14 cellular contexts compared by ENCODE assay signal in the genomic region with DNA sequence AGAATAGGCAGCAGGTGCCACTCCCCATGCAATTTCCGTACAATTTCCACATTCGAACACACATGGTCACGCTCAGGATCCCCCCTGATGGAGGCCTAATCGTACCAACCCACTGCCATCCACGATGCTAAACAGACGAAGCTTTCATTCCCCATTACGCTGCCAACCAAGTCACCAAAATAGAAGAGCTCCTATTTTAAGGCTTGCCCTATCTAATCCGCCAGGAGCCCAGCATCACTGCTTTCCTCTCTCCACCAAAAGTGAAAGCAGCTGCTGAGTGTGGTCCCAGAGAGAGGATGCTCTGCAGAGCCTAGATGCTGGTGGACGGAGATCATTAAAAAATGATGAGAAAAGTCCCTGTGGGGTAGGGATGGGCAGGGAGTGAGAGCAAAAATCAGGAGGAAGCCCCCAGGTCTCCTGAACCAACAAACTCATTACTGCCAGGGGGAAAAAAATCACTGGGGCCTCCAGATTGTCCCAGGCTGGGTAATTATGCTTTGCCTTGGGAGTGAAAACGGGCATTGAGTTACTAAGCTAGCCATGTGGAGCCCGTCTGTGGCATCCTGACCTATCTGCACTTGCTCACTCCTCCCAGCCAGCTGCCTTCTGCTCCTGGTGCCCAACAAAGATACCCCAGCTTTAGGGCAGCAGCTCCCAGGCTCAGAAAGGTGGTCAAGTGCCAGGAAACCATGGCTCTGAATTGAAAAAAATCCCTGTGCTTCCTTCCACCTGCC. TPM values are rescaled to one million over a fixed set of nuclear protein-coding genes. Genes with fewer than 3 reads are reported as not detected.
DNase-seq lines count a peak whose midpoint lies in the region; ATAC-seq, FAIRE-seq and TF ChIP-seq lines count a peak whose summit lies in the region.
"Had no signal": no experiment of that assay in that cellular context is flagged by ENCODE, and none has a peak within 500 bp of the region (broad histone marks: within the 10 kb centered on the region; RNA-seq: fewer than 3 reads in every experiment).

No MANE protein-coding gene starts in this region.

- H3F3A ChIP-seq in neural progenitor cell (ENCODE audit: low read depth) = peaks cover 4% of the 10 kb centered on the region

- H3K9ac ChIP-seq in neural progenitor cell = no peak overlapping the region

- H3K9me3 ChIP-seq in heart left ventricle (no peaks in the 10 kb centered on the region), left ventricle myocardium inferior (replicated peaks) (no peaks in the 10 kb centered on the region), WERI-Rb-1 (ENCODE audit: severe bottlenecking) (no peaks in the 10 kb centered on the region), neural progenitor cell (ENCODE audit: low read depth) (no peaks in the 10 kb centered on the region), upper lobe of right lung (no peaks in the 10 kb centered on the region)
- H3K9me3 ChIP-seq: BE2C, SJCRH30 had no signal

- DNase-seq in heart left ventricle (no peak), left ventricle myocardium inferior (no peak), WERI-Rb-1 (no peak), neural progenitor cell (ENCODE audit: low spot score) (no peak), upper lobe of right lung (peak; percentile 19), GM12892 (ENCODE audit: insufficient read length) (no peak)
- DNase-seq in stimulated activated CD4-positive, alpha-beta T cell treated with anti-CD3 and anti-CD28 coated beads, Interleukin-4, amount 100 ng/mL, for 4 hours = no peak
- DNase-seq: BE2C; CD4-positive, alpha-beta memory T cell; HFFc6; KBM-7; NCI-H1048; NCI-H146; SJCRH30 had no signal

- H3K27me3 Mint-ChIP-seq in neural progenitor cell (ENCODE audit: insufficient read depth, low read depth) = no peaks in the 10 kb centered on the region

- H3K27ac Mint-ChIP-seq in neural progenitor cell = peak overlapping the region; percentile 73
- H3K27ac Mint-ChIP-seq: CD4-positive, alpha-beta memory T cell; HFFc6 had no signal

- no peaks in the 10 kb centered on the region for H3K27me3 ChIP-seq in heart left ventricle
- H3K27me3 ChIP-seq in left ventricle myocardium inferior (ENCODE audit: low read depth) = no peaks in the 10 kb centered on the region
- H3K27me3 ChIP-seq in WERI-Rb-1 (ENCODE audit: insufficient read depth, low read depth, severe bottlenecking) = no peaks in the 10 kb centered on the region
- H3K27me3 ChIP-seq in neural progenitor cell = peaks cover 6% of the 10 kb centered on the region
- H3K27me3 ChIP-seq in upper lobe of right lung = no peaks in the 10 kb centered on the region
- H3K27me3 ChIP-seq: BE2C, SJCRH30 had no signal

- H3K27ac ChIP-seq in heart left ventricle = peak overlapping the region in 1 of 12 donors; percentile 24
- no peak overlapping the region for H3K27ac ChIP-seq in left ventricle myocardium inferior (replicated peaks)
- peak overlapping the region; percentile 60 for H3K27ac ChIP-seq in WERI-Rb-1
- no peak overlapping the region for H3K27ac ChIP-seq in neural progenitor cell
- H3K27ac ChIP-seq in upper lobe of right lung = no peak overlapping the region
- H3K27ac ChIP-seq: SJCRH30 had no signal

- no peaks in the 10 kb centered on the region for H4K20me1 ChIP-seq in neural progenitor cell (ENCODE audit: low read depth)

- FAIRE-seq in GM12892 (lab: Jason Lieb, UNC) = no peak

- H3K36me3 ChIP-seq in heart left ventricle (peaks cover 0 to 18% (median 0%) of the 10 kb centered on the region in 9 donors), left ventricle myocardium inferior (peaks cover 15% of the 10 kb centered on the region), WERI-Rb-1 (peaks cover 7% of the 10 kb centered on the region; the same call in 1 of the 2 replicates), neural progenitor cell (no peaks in the 10 kb centered on the region), upper lobe of right lung (no peaks in the 10 kb centered on the region)
- H3K36me3 ChIP-seq: BE2C, SJCRH30 had no signal

- peaks cover 2% of the 10 kb centered on the region for H3K9me3 Mint-ChIP-seq in neural progenitor cell
- H3K9me3 Mint-ChIP-seq: HFFc6 had no signal

- H2AFZ ChIP-seq in neural progenitor cell (replicated peaks) = no peak overlapping the region

- peak overlapping the region; percentile 33 for H3K4me2 ChIP-seq in neural progenitor cell

- no peak overlapping the region for H3K4me3 Mint-ChIP-seq in neural progenitor cell
- H3K4me3 Mint-ChIP-seq: HFFc6 had no signal

- ATAC-seq in heart left ventricle (peak; percentile 74 to 84 (median 81)), upper lobe of right lung (no peak)

- TF ChIP-seq CTCF in heart left ventricle (IDR thresholded peaks at IDR 0.05) (no peak), left ventricle myocardium inferior (IDR thresholded peaks at IDR 0.05; ENCODE audit: borderline replicate concordance) (no peak), WERI-Rb-1 (IDR thresholded peaks at IDR 0.05; ENCODE audit: low read depth, low read length) (no peak), neural progenitor cell (IDR thresholded peaks at IDR 0.05) (no peak), upper lobe of right lung (IDR thresholded peaks at IDR 0.05) (no peak)

- no peaks in the 10 kb centered on the region for H3K79me2 ChIP-seq in neural progenitor cell (ENCODE audit: low read depth)

- H3K4me1 ChIP-seq in heart left ventricle = peaks cover 0 to 11% (median 0%) of the 10 kb centered on the region in 12 donors
- H3K4me1 ChIP-seq in left ventricle myocardium inferior = peaks cover 16% of the 10 kb centered on the region
- H3K4me1 ChIP-seq in neural progenitor cell = peaks cover 21% of the 10 kb centered on the region
- peaks cover 3% of the 10 kb centered on the region for H3K4me1 ChIP-seq in upper lobe of right lung
- H3K4me1 ChIP-seq: BE2C, SJCRH30 had no signal

- intact Hi-C loops in heart left ventricle (cut with DNase I) (no loop called here), left ventricle myocardium inferior (cut with micrococcal nuclease) (no loop called here), upper lobe of right lung (cut with DNase I) (no loop called here)

- WGBS in heart left ventricle, 4 donors = 51 to 56% (median 53%) methylated on average over 11 of the region's 11 CpGs

- H3K4me3 ChIP-seq in heart left ventricle (no peak overlapping the region), left ventricle myocardium inferior (no peak overlapping the region), WERI-Rb-1 (ENCODE audit: low read depth, low read length) (no peak overlapping the region), neural progenitor cell (no peak overlapping the region), upper lobe of right lung (no peak overlapping the region)
- H3K4me3 ChIP-seq: SJCRH30 had no signal

- no peak for TF ChIP-seq POLR2A in heart left ventricle (IDR thresholded peaks at IDR 0.05)
- TF ChIP-seq POLR2A in GM12892 (IDR thresholded peaks at IDR 0.05; ENCODE audit: low read depth, low read length) = no peak

- H3K36me3 Mint-ChIP-seq in neural progenitor cell = no peaks in the 10 kb centered on the region
- H3K36me3 Mint-ChIP-seq: CD4-positive, alpha-beta memory T cell had no signal

- H3K4me1 Mint-ChIP-seq in neural progenitor cell = peaks cover 24% of the 10 kb centered on the region
- H3K4me1 Mint-ChIP-seq: CD4-positive, alpha-beta memory T cell had no signal

RNA-seq across cellular contexts. Expression of a gene that starts 43.1 kb away (rescaled TPM):
- 10 to 100 TPM; 11.0 to 17.0 (median 13.8) TPM for total RNA-seq in heart left ventricle
- 1 to 10 TPM; 4.7 to 9.0 TPM for polyA plus RNA-seq in heart left ventricle
- 15.0 TPM for total RNA-seq in left ventricle myocardium inferior
- total RNA-seq in neural progenitor cell (ENCODE audit: low replicate concordance) = 5.3 and 5.6 TPM in 2 replicates
- total RNA-seq in upper lobe of right lung = 7.4 TPM
- 2.6 TPM for polyA plus RNA-seq in GM12892 (2012; ENCODE audit: missing spikeins)
